Comparison of ENCODE assay signal across 8 cellular contexts in the genomic region with DNA sequence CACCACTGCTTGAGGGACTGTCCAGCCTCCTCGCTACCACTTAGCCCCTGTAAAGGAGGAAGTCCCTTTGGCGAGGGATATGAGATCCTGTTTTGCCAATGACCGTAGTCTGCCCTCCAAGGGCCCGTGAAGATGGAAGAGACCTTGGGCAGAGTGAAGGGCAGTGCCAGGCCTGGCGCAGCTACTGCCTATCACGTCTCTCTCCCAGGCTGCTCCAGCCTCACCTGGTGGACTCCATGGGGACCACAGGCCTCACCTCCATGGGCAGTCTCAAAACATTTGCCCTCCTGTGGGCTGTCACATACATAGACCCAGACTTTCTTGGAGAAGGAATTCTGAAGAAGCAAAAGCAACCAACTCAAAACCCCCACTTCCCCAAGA. TPM values are rescaled to one million over a fixed set of nuclear protein-coding genes. Genes with fewer than 3 reads are reported as not detected.
DNase-seq lines count a peak whose midpoint lies in the region; ATAC-seq, FAIRE-seq and TF ChIP-seq lines count a peak whose summit lies in the region.
"Not testable (repeated sequence)": the region's sequence is repeated elsewhere in the genome, so short reads cannot be mapped to it uniquely, and the experiment has no call there.

No MANE protein-coding gene starts in this region.

- H3K4me3 Mint-ChIP-seq in chondrocyte (ENCODE audit: unreplicated experiment) (peak overlapping the region; percentile 59), progenitor cell of endocrine pancreas (ENCODE audit: low read depth) (peak overlapping the region; percentile 66)

- H3K4me1 Mint-ChIP-seq in chondrocyte (ENCODE audit: low read depth); progenitor cell of endocrine pancreas (ENCODE audit: low read depth): not testable (repeated sequence)

- H3K36me3 ChIP-seq in kidney (ENCODE audit: control insufficient read depth in 1 of 2, insufficient read depth in 2 of 2, low read length in 2 of 2); vagina: not testable (repeated sequence)

- TF ChIP-seq POLR2A in vagina (IDR thresholded peaks at IDR 0.05) = not testable (repeated sequence)

- intact Hi-C loops in kidney (cut with DNase I); vagina (cut with DNase I): not testable (repeated sequence)

- H3K27me3 ChIP-seq in vagina = not testable (repeated sequence)

- H3K9me3 ChIP-seq in kidney (ENCODE audit: control insufficient read depth in 1 of 2, low read length in 2 of 2); vagina: not testable (repeated sequence)

- H3K4me1 ChIP-seq in kidney (ENCODE audit: control insufficient read depth in 1 of 2, insufficient read depth in 1 of 2, low read depth in 1 of 2, low read length in 2 of 2) (peaks cover 2 to 10% of the 10 kb centered on the region in 2 donors), vagina (peaks cover 43% of the 10 kb centered on the region)

- H3K36me3 Mint-ChIP-seq in chondrocyte (ENCODE audit: low read depth); progenitor cell of endocrine pancreas (ENCODE audit: insufficient read depth): not testable (repeated sequence)

- not testable (repeated sequence) for H3K27me3 Mint-ChIP-seq in chondrocyte (ENCODE audit: low read depth); progenitor cell of endocrine pancreas

- not testable (repeated sequence) for DNase-seq in chondrocyte (ENCODE audit: low spot score); kidney; progenitor cell of endocrine pancreas (ENCODE audit: low spot score, unreplicated experiment); vagina (ENCODE audit: extremely low spot score in 2 of 2)

- H3K9ac ChIP-seq in kidney (ENCODE audit: low read length in 2 of 2) = not testable (repeated sequence)

- H3K27ac ChIP-seq in kidney (ENCODE audit: low read depth in 2 of 2, low read length in 2 of 2) = peak overlapping the region; percentile 37 to 84
- peak overlapping the region; percentile 75 for H3K27ac ChIP-seq in vagina

- not testable (repeated sequence) for H3K9me3 Mint-ChIP-seq in chondrocyte (ENCODE audit: low read depth); progenitor cell of endocrine pancreas (ENCODE audit: low read depth)

- H3K4me3 ChIP-seq in kidney (ENCODE audit: low read length in 2 of 2) (peak overlapping the region in 1 of 2 donors; percentile 58), vagina (peak overlapping the region; percentile 36 to 49)

- ATAC-seq in GM18870 (IDR thresholded peaks at IDR 0.05; ENCODE audit: unreplicated experiment) = peak; percentile 7
- ATAC-seq in HG02571 (IDR thresholded peaks at IDR 0.05; ENCODE audit: unreplicated experiment) = peak; percentile 7
- ATAC-seq in HG03575 (IDR thresholded peaks at IDR 0.05; ENCODE audit: extremely low read depth, insufficient number of reproducible peaks, low FRiP score, unreplicated experiment) = peak; percentile 11
- peak; percentile 6 to 18 for ATAC-seq in activated CD4-positive, CD25-positive, alpha-beta regulatory T cell treated with anti-CD3 and anti-CD28 coated beads, Interleukin-2, amount 50 U/mL, for 24 hours

- not testable (repeated sequence) for FAIRE-seq in kidney (lab: Jason Lieb, UNC)

- H3K27ac Mint-ChIP-seq in chondrocyte (ENCODE audit: unreplicated experiment) = not testable (repeated sequence)
- H3K27ac Mint-ChIP-seq in progenitor cell of endocrine pancreas = peak overlapping the region; percentile 90

- TF ChIP-seq CTCF in chondrocyte (IDR thresholded peaks at IDR 0.05); kidney (IDR thresholded peaks at IDR 0.05; ENCODE audit: borderline replicate concordance, extremely low read depth, insufficient read depth); vagina (IDR thresholded peaks at IDR 0.05): not testable (repeated sequence)
- peak; percentile 24 for TF ChIP-seq CTCF in progenitor cell of endocrine pancreas (IDR thresholded peaks at IDR 0.05; ENCODE audit: unreplicated experiment)

RNA-seq across cellular contexts. Expression of a gene that starts 0.5 kb away (rescaled TPM):
- total RNA-seq in chondrocyte (11.9 to 17.7 TPM (median 13.9 TPM) in 3 replicates), kidney (20.7 TPM), progenitor cell of endocrine pancreas (12.2 and 14.0 TPM in 2 replicates), vagina (16.7 TPM)
- 463 TPM for polyA plus RNA-seq in kidney (ENCODE audit: insufficient read depth, low read depth, low replicate concordance)

RNA-seq across cellular contexts. Expression of a gene that starts 34.6 kb away (rescaled TPM):
- 16.8 to 18.2 TPM (median 16.9 TPM) in 3 replicates for total RNA-seq in chondrocyte
- 23.4 TPM for total RNA-seq in kidney
- 247 TPM for polyA plus RNA-seq in kidney (ENCODE audit: insufficient read depth, low read depth, low replicate concordance)
- 17.1 and 19.6 TPM in 2 replicates for total RNA-seq in progenitor cell of endocrine pancreas
- total RNA-seq in vagina = 21.4 TPM
